Comparison of ENCODE assay signal across 1 cellular context in genomic region chr3:169863458-169863899, GRCh38.
A peak's percentile ranks its signal among the peaks of the same experiment; 100 is the strongest.
TF ChIP-seq lines count a peak whose summit lies in the region.

No MANE protein-coding gene starts in this region.

TF ChIP-seq in GM12878, 131 proteins besides CTCF, POLR2A, EP300 and RAD21 (continued from another document):
- no peak for TF ChIP-seq ZNF687 (IDR thresholded peaks at IDR 0.05)
- TF ChIP-seq SMAD5 (IDR thresholded peaks at IDR 0.05; ENCODE audit: low read depth): no peak
- no peak for TF ChIP-seq SUPT20H (IDR thresholded peaks at IDR 0.05; ENCODE audit: borderline replicate concordance, control insufficient read depth, low read depth, low read length)
- TF ChIP-seq, protein P1, sequence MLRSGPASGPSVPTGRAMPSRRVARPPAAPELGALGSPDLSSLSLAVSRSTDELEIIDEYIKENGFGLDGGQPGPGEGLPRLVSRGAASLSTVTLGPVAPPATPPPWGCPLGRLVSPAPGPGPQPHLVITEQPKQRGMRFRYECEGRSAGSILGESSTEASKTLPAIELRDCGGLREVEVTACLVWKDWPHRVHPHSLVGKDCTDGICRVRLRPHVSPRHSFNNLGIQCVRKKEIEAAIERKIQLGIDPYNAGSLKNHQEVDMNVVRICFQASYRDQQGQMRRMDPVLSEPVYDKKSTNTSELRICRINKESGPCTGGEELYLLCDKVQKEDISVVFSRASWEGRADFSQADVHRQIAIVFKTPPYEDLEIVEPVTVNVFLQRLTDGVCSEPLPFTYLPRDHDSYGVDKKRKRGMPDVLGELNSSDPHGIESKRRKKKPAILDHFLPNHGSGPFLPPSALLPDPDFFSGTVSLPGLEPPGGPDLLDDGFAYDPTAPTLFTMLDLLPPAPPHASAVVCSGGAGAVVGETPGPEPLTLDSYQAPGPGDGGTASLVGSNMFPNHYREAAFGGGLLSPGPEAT (IDR thresholded peaks at IDR 0.05; ENCODE audit: low read depth): no peak
- TF ChIP-seq ZSCAN29 (IDR thresholded peaks at IDR 0.05): no peak
- TF ChIP-seq ZZZ3 (IDR thresholded peaks at IDR 0.05; ENCODE audit: control insufficient read depth, insufficient read length, low read depth): no peak
- peak in 1 of 2 experiments; percentile 40; a peak in 1 of 4 replicates for TF ChIP-seq ETV6 (conservative IDR thresholded peaks at IDR 0.05 in 1 of 2, IDR thresholded peaks at IDR 0.05 in 1 of 2; ENCODE audit: borderline replicate concordance in 1 of 2, low read depth in 1 of 2)
- no peak for TF ChIP-seq RFX5 (IDR thresholded peaks at IDR 0.05; ENCODE audit: low read depth, low read length)
- TF ChIP-seq MTA3 (IDR thresholded peaks at IDR 0.05; ENCODE audit: borderline replicate concordance, low read length): no peak
- TF ChIP-seq IKZF1 (conservative IDR thresholded peaks at IDR 0.05): peak; percentile 66
- 0 out of 2 replicates have a peak, but pooled peaks have one; percentile 31 for TF ChIP-seq ZNF217 (IDR thresholded peaks at IDR 0.05)
- peak; percentile 24; the same call in 1 of the 2 replicates for TF ChIP-seq SPI1 (IDR thresholded peaks at IDR 0.05; ENCODE audit: borderline replicate concordance, insufficient read depth, low read depth, low read length)
- no peak for TF ChIP-seq TCF3 (IDR thresholded peaks at IDR 0.05; ENCODE audit: borderline replicate concordance, insufficient read depth, low read depth, low read length)
- TF ChIP-seq ATF2 (IDR thresholded peaks at IDR 0.05; ENCODE audit: low read length): peak; percentile 49; the same call in 1 of the 2 replicates
- no peak for TF ChIP-seq EZH2 (IDR thresholded peaks at IDR 0.05; ENCODE audit: borderline replicate concordance, control insufficient read depth, low read depth, low read length)
- TF ChIP-seq, protein P2, sequence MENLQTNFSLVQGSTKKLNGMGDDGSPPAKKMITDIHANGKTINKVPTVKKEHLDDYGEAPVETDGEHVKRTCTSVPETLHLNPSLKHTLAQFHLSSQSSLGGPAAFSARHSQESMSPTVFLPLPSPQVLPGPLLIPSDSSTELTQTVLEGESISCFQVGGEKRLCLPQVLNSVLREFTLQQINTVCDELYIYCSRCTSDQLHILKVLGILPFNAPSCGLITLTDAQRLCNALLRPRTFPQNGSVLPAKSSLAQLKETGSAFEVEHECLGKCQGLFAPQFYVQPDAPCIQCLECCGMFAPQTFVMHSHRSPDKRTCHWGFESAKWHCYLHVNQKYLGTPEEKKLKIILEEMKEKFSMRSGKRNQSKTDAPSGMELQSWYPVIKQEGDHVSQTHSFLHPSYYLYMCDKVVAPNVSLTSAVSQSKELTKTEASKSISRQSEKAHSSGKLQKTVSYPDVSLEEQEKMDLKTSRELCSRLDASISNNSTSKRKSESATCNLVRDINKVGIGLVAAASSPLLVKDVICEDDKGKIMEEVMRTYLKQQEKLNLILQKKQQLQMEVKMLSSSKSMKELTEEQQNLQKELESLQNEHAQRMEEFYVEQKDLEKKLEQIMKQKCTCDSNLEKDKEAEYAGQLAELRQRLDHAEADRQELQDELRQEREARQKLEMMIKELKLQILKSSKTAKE (IDR thresholded peaks at IDR 0.05; ENCODE audit: low read depth, poor library complexity, severe bottlenecking): peak; percentile 52
- no peak for TF ChIP-seq JUNB (IDR thresholded peaks at IDR 0.05)
- TF ChIP-seq ZBTB4 (CRISPR knock-in tag; IDR thresholded peaks at IDR 0.05): no peak
- no peak for TF ChIP-seq BACH1 (IDR thresholded peaks at IDR 0.05; ENCODE audit: borderline replicate concordance)
- no peak for TF ChIP-seq ZNF592 (IDR thresholded peaks at IDR 0.05)
- peak; percentile 71 for TF ChIP-seq YY1 (IDR thresholded peaks at IDR 0.05; ENCODE audit: low read depth, low read length)
- no peak for TF ChIP-seq MXI1 (IDR thresholded peaks at IDR 0.05; ENCODE audit: low read depth, low read length)
- TF ChIP-seq ZBTB33 (IDR thresholded peaks at IDR 0.05): no peak
- TF ChIP-seq ESRRA (IDR thresholded peaks at IDR 0.05; ENCODE audit: low read length): no peak
- TF ChIP-seq HCFC1 (IDR thresholded peaks at IDR 0.05; ENCODE audit: low read length): no peak
- TF ChIP-seq SIX5 (IDR thresholded peaks at IDR 0.05; ENCODE audit: low read depth, low read length, severe bottlenecking): no peak
- no peak for TF ChIP-seq HDAC6 (IDR thresholded peaks at IDR 0.05; ENCODE audit: unreplicated experiment)
- peak; percentile 47; the same call in 1 of the 2 replicates for TF ChIP-seq FOXM1 (IDR thresholded peaks at IDR 0.05; ENCODE audit: low read depth, low read length)
- no peak for TF ChIP-seq ZNF622 (IDR thresholded peaks at IDR 0.05)
- no peak for TF ChIP-seq CHD4 (IDR thresholded peaks at IDR 0.05)
- TF ChIP-seq BMI1 (IDR thresholded peaks at IDR 0.05; ENCODE audit: borderline replicate concordance): no peak
- TF ChIP-seq, protein P3, sequence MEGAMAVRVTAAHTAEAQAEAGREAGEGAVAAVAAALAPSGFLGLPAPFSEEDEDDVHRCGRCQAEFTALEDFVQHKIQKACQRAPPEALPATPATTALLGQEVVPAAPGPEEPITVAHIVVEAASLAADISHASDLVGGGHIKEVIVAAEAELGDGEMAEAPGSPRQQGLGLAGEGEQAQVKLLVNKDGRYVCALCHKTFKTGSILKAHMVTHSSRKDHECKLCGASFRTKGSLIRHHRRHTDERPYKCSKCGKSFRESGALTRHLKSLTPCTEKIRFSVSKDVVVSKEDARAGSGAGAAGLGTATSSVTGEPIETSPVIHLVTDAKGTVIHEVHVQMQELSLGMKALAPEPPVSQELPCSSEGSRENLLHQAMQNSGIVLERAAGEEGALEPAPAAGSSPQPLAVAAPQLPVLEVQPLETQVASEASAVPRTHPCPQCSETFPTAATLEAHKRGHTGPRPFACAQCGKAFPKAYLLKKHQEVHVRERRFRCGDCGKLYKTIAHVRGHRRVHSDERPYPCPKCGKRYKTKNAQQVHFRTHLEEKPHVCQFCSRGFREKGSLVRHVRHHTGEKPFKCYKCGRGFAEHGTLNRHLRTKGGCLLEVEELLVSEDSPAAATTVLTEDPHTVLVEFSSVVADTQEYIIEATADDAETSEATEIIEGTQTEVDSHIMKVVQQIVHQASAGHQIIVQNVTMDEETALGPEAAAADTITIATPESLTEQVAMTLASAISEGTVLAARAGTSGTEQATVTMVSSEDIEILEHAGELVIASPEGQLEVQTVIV (IDR thresholded peaks at IDR 0.05; ENCODE audit: borderline replicate concordance, partially characterized antibody): no peak
- TF ChIP-seq, protein P4, sequence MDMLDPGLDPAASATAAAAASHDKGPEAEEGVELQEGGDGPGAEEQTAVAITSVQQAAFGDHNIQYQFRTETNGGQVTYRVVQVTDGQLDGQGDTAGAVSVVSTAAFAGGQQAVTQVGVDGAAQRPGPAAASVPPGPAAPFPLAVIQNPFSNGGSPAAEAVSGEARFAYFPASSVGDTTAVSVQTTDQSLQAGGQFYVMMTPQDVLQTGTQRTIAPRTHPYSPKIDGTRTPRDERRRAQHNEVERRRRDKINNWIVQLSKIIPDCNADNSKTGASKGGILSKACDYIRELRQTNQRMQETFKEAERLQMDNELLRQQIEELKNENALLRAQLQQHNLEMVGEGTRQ (IDR thresholded peaks at IDR 0.05; ENCODE audit: borderline replicate concordance, low read depth, low read length): no peak
- peak; percentile 81 for TF ChIP-seq EED (IDR thresholded peaks at IDR 0.05; ENCODE audit: low read depth)
